17 cellular contexts compared by ENCODE assay signal in the genomic region with DNA sequence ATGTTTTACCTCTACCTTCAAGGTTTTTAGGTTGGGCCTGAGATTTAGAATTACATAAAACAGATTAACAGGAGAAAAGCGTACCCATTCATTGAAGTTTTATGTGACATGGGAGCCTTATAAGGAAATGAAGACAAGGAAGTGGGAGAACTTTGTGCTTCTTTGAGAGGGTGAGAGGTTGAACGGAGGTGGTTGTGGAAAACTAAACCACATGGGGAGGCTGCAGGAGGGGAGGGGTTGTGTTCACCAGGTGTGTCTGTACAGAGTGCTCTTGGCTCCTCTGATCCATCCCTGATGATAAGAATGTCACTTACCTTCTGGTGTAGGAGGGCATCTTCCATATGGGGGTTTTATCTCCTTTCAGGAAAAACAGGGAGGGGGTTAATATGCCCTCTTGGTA. TPM values are rescaled to one million over a fixed set of nuclear protein-coding genes. Genes with fewer than 3 reads are reported as not detected.
DNase-seq lines count a peak whose midpoint lies in the region; ATAC-seq and TF ChIP-seq lines count a peak whose summit lies in the region.
"Had no signal": no experiment of that assay in that cellular context is flagged by ENCODE, and none has a peak within 500 bp of the region (broad histone marks: within the 10 kb centered on the region; RNA-seq: fewer than 3 reads in every experiment).

No MANE protein-coding gene starts in this region.

- peaks cover 45% of the 10 kb centered on the region for H3K4me1 Mint-ChIP-seq in stimulated activated naive CD8-positive, alpha-beta T cell treated with anti-CD3 and anti-CD28 coated beads, Interleukin-15, Interleukin-2, amounts not matched to agents 100 ng/mL and 50 ng/mL, for 24 hours (ENCODE audit: low read depth)
- H3K4me1 Mint-ChIP-seq in activated CD4-positive, alpha-beta memory T cell treated with anti-CD3 and anti-CD28 coated beads for 36 hours (ENCODE audit: low read depth) = peaks cover 38% of the 10 kb centered on the region
- H3K4me1 Mint-ChIP-seq in memory B cell = peaks cover 36% of the 10 kb centered on the region

- no peak for TF ChIP-seq CTCF in hepatocyte (IDR thresholded peaks at IDR 0.05; ENCODE audit: poor library complexity)

- H3K4me2 ChIP-seq in hepatocyte = no peak overlapping the region

- H3K27ac ChIP-seq in hepatocyte = no peak overlapping the region
- H3K27ac ChIP-seq: upper lobe of left lung had no signal

- no peaks in the 10 kb centered on the region for H3K27me3 Mint-ChIP-seq in stimulated activated naive CD8-positive, alpha-beta T cell treated with anti-CD3 and anti-CD28 coated beads, Interleukin-15, Interleukin-2, amounts not matched to agents 100 ng/mL and 50 ng/mL, for 24 hours
- no peaks in the 10 kb centered on the region for H3K27me3 Mint-ChIP-seq in activated CD4-positive, alpha-beta memory T cell treated with anti-CD3 and anti-CD28 coated beads for 36 hours
- H3K27me3 Mint-ChIP-seq in memory B cell = no peaks in the 10 kb centered on the region

- H3K4me3 ChIP-seq in hepatocyte = no peak overlapping the region
- H3K4me3 ChIP-seq: upper lobe of left lung had no signal

- H3K27me3 ChIP-seq in hepatocyte = no peaks in the 10 kb centered on the region
- H3K27me3 ChIP-seq: upper lobe of left lung had no signal

- CTCF ChIA-PET in activated CD4-positive, alpha-beta memory T cell treated with anti-CD3 and anti-CD28 coated beads for 36 hours (lab: Charles Lee) = interaction anchor here (1.2 to 16.5 kb wide), 5 partner anchors 8 to 196 kb away, joined by 3 to 256 read pairs (median 8); a partner anchor contains a TSS

- DNase-seq in stimulated activated naive CD8-positive, alpha-beta T cell treated with anti-CD3 and anti-CD28 coated beads, Interleukin-15, Interleukin-2, amounts not matched to agents 100 U/mL and 50 U/mL, for 24 hours = no peak
- DNase-seq in activated CD4-positive, alpha-beta memory T cell treated with anti-CD3 and anti-CD28 coated beads for 36 hours = no peak
- DNase-seq in memory B cell (ENCODE audit: low spot score in 2 of 2) (no peak), hepatocyte (ENCODE audit: low spot score) (no peak), EL (no peak)
- DNase-seq in activated effector memory CD4-positive, alpha-beta T cell treated with anti-CD3 and anti-CD28 coated beads, Interleukin-2, amount 50 U/mL, for 16 hours = no peak
- DNase-seq: amygdala; DMS79; mesenchymal stem cell; NCI-H1092; NCI-H2171 treated with DMSO at 0.1 percent for 48 hours; Right ventricle myocardium superior; stimulated activated CD4-positive, alpha-beta T cell treated with anti-CD3 and anti-CD28 coated beads, Interleukin-4, amount 100 ng/mL, for 24 hours; T1000; upper lobe of left lung had no signal

- peak overlapping the region; percentile 100 for H3K4me3 Mint-ChIP-seq in stimulated activated naive CD8-positive, alpha-beta T cell treated with anti-CD3 and anti-CD28 coated beads, Interleukin-15, Interleukin-2, amounts not matched to agents 100 ng/mL and 50 ng/mL, for 24 hours
- H3K4me3 Mint-ChIP-seq in activated CD4-positive, alpha-beta memory T cell treated with anti-CD3 and anti-CD28 coated beads for 36 hours = peak overlapping the region; percentile 35
- peak overlapping the region; percentile 22 for H3K4me3 Mint-ChIP-seq in memory B cell

- intact Hi-C loops in activated CD4-positive, alpha-beta memory T cell treated with anti-CD3 and anti-CD28 coated beads for 36 hours (cut with micrococcal nuclease) = no loop called here

- H3K36me3 ChIP-seq in hepatocyte (replicated peaks; ENCODE audit: insufficient read depth, low read depth) = no peaks in the 10 kb centered on the region

- H3K9me2 ChIP-seq in hepatocyte (replicated peaks; ENCODE audit: insufficient read depth) = no peaks in the 10 kb centered on the region

- H3K9me3 Mint-ChIP-seq in stimulated activated naive CD8-positive, alpha-beta T cell treated with anti-CD3 and anti-CD28 coated beads, Interleukin-15, Interleukin-2, amounts not matched to agents 100 ng/mL and 50 ng/mL, for 24 hours = no peaks in the 10 kb centered on the region
- H3K9me3 Mint-ChIP-seq in activated CD4-positive, alpha-beta memory T cell treated with anti-CD3 and anti-CD28 coated beads for 36 hours = no peaks in the 10 kb centered on the region
- no peaks in the 10 kb centered on the region for H3K9me3 Mint-ChIP-seq in memory B cell

- peak overlapping the region; percentile 23 for H3K27ac Mint-ChIP-seq in stimulated activated naive CD8-positive, alpha-beta T cell treated with anti-CD3 and anti-CD28 coated beads, Interleukin-15, Interleukin-2, amounts not matched to agents 100 ng/mL and 50 ng/mL, for 24 hours
- peak overlapping the region; percentile 50 for H3K27ac Mint-ChIP-seq in activated CD4-positive, alpha-beta memory T cell treated with anti-CD3 and anti-CD28 coated beads for 36 hours
- H3K27ac Mint-ChIP-seq in memory B cell = no peak overlapping the region

- POLR2A ChIA-PET in activated CD4-positive, alpha-beta memory T cell treated with anti-CD3 and anti-CD28 coated beads for 36 hours (lab: Charles Lee) = no interaction called here

- peaks cover 10% of the 10 kb centered on the region for H4K20me1 ChIP-seq in hepatocyte (ENCODE audit: insufficient read depth, poor library complexity, severe bottlenecking)

- peaks cover 47% of the 10 kb centered on the region for H3K36me3 Mint-ChIP-seq in stimulated activated naive CD8-positive, alpha-beta T cell treated with anti-CD3 and anti-CD28 coated beads, Interleukin-15, Interleukin-2, amounts not matched to agents 100 ng/mL and 50 ng/mL, for 24 hours (ENCODE audit: low read depth)
- H3K36me3 Mint-ChIP-seq in activated CD4-positive, alpha-beta memory T cell treated with anti-CD3 and anti-CD28 coated beads for 36 hours = peaks cover 19% of the 10 kb centered on the region
- H3K36me3 Mint-ChIP-seq in memory B cell = peaks cover 9% of the 10 kb centered on the region

- peaks cover 17% of the 10 kb centered on the region for H3K4me1 ChIP-seq in hepatocyte (ENCODE audit: insufficient read depth)

- H2AFZ ChIP-seq in hepatocyte = no peak overlapping the region

- no peaks in the 10 kb centered on the region for H3K9me3 ChIP-seq in hepatocyte (ENCODE audit: low read depth)
- H3K9me3 ChIP-seq: upper lobe of left lung had no signal

- ATAC-seq in stimulated activated naive CD8-positive, alpha-beta T cell treated with anti-CD3 and anti-CD28 coated beads, Interleukin-15, Interleukin-2, amounts not matched to agents 100 U/mL and 50 U/mL, for 24 hours = no peak
- ATAC-seq in memory B cell (ENCODE audit: low read depth) = no peak
- ATAC-seq in GM21360 (IDR thresholded peaks at IDR 0.05; ENCODE audit: unreplicated experiment) = no peak

- H3K79me2 ChIP-seq in hepatocyte = peaks cover 62% of the 10 kb centered on the region

- 88% methylated on average over 2 of the region's 2 CpGs for WGBS in hepatocyte (ENCODE audit: low lambda C conversion rate, missing lambda C conversion rate)

RNA-seq across cellular contexts. Expression of a gene that starts 2.7 kb away (rescaled TPM):
- total RNA-seq in activated CD4-positive, alpha-beta memory T cell treated with anti-CD3 and anti-CD28 coated beads for 36 hours = 10 to 100 TPM; 60.7 to 64.6 TPM
- 11.5 and 16.3 TPM in 2 replicates for total RNA-seq in hepatocyte
- 33.2 and 37.2 TPM in 2 replicates for polyA plus RNA-seq in hepatocyte

RNA-seq across cellular contexts. Expression of a gene that starts 21.9 kb away (rescaled TPM):
- total RNA-seq in activated CD4-positive, alpha-beta memory T cell treated with anti-CD3 and anti-CD28 coated beads for 36 hours = 100 to 1,000 TPM; 242 to 247 TPM
- 1.6 and 3.8 TPM in 2 replicates for total RNA-seq in hepatocyte
- polyA plus RNA-seq in hepatocyte = 3.8 and 4.2 TPM in 2 replicates

Comparison
In these comparisons a context has a peak if more than half of its experiments do, and no peak if none do; other contexts are left out.
1. H3K4me3 Mint-ChIP-seq: peak in every context shown above with its lines; median percentile 100 in stimulated activated naive CD8-positive, alpha-beta T cell treated with anti-CD3 and anti-CD28 coated beads, Interleukin-15, Interleukin-2, amounts not matched to agents 100 ng/mL and 50 ng/mL, for 24 hours; 35 in activated CD4-positive, alpha-beta memory T cell treated with anti-CD3 and anti-CD28 coated beads for 36 hours; 22 in memory B cell.
2. RNA of a gene that starts 21.9 kb away (total RNA-seq): 242 to 247 TPM in activated CD4-positive, alpha-beta memory T cell treated with anti-CD3 and anti-CD28 coated beads for 36 hours; 1.6 to 3.8 TPM in hepatocyte; every median in the first group is over 10 times any median in the second.